Comparison of ENCODE assay signal across 11 cellular contexts in genomic region chr14:26765768-26766550, GRCh38.
DNase-seq lines count a peak whose midpoint lies in the region; ATAC-seq, FAIRE-seq and TF ChIP-seq lines count a peak whose summit lies in the region.
"Had no signal": no experiment of that assay in that cellular context is flagged by ENCODE, and none has a peak within 500 bp of the region (broad histone marks: within the 10 kb centered on the region; RNA-seq: fewer than 3 reads in every experiment).

No MANE protein-coding gene starts in this region.

- no peaks in the 10 kb centered on the region for H3K4me1 Mint-ChIP-seq in activated CD4-positive, alpha-beta memory T cell treated with anti-CD3 and anti-CD28 coated beads for 36 hours (ENCODE audit: low read depth)
- H3K4me1 Mint-ChIP-seq: central memory CD8-positive, alpha-beta T cell had no signal

- DNase-seq in Right ventricle myocardium inferior (ENCODE audit: missing footprints) (peak; percentile 28), cardiac septum (ENCODE audit: low spot score) (no peak), colonic mucosa (peak; percentile 30), lung microvascular endothelial cell (ENCODE audit: low read depth in 2 of 2) (peak; percentile 25 to 51), esophagus muscularis mucosa (ENCODE audit: extremely low spot score) (no peak), GM12892 (ENCODE audit: insufficient read length) (no peak)
- no peak for DNase-seq in activated CD4-positive, alpha-beta memory T cell treated with anti-CD3 and anti-CD28 coated beads for 36 hours
- DNase-seq: NCI-H2029 treated with DMSO at 0.1 percent for 48 hours had no signal

- no peak for TF ChIP-seq EP300 in esophagus muscularis mucosa (IDR thresholded peaks at IDR 0.05)

- no peak overlapping the region for H3K4me3 ChIP-seq in colonic mucosa
- H3K4me3 ChIP-seq in esophagus muscularis mucosa, result no peak overlapping the region
- H3K4me3 ChIP-seq: BLaER1 had no signal

- TF ChIP-seq CTCF in colonic mucosa (IDR thresholded peaks at IDR 0.05) (no peak), esophagus muscularis mucosa (IDR thresholded peaks at IDR 0.05) (no peak)

- WGBS in esophagus muscularis mucosa, result 30% methylated on average over 2 of the region's 2 CpGs

- CTCF ChIA-PET in activated CD4-positive, alpha-beta memory T cell treated with anti-CD3 and anti-CD28 coated beads for 36 hours (lab: Charles Lee), result no interaction called here

- no peak for FAIRE-seq in GM12892 (lab: Jason Lieb, UNC)

- H3K36me3 ChIP-seq in colonic mucosa (no peaks in the 10 kb centered on the region), esophagus muscularis mucosa (no peaks in the 10 kb centered on the region)
- H3K36me3 ChIP-seq: BLaER1 had no signal

- intact Hi-C loops in Right ventricle myocardium inferior (cut with DNase I) (no loop called here), cardiac septum (cut with DNase I) (no loop called here), colonic mucosa (cut with DNase I) (no loop called here), esophagus muscularis mucosa (cut with DNase I) (no loop called here)
- intact Hi-C loops in activated CD4-positive, alpha-beta memory T cell treated with anti-CD3 and anti-CD28 coated beads for 36 hours (cut with micrococcal nuclease), result no loop called here

- H3K4me3 Mint-ChIP-seq in activated CD4-positive, alpha-beta memory T cell treated with anti-CD3 and anti-CD28 coated beads for 36 hours, result no peak overlapping the region
- H3K4me3 Mint-ChIP-seq: central memory CD8-positive, alpha-beta T cell had no signal

- H3K27ac ChIP-seq in colonic mucosa (no peak overlapping the region), esophagus muscularis mucosa (replicated peaks in 1 of 4) (peak overlapping the region in 1 of 4 donors; percentile 31)
- H3K27ac ChIP-seq: BLaER1 had no signal

- H3K27me3 Mint-ChIP-seq in activated CD4-positive, alpha-beta memory T cell treated with anti-CD3 and anti-CD28 coated beads for 36 hours, result no peaks in the 10 kb centered on the region
- H3K27me3 Mint-ChIP-seq: central memory CD8-positive, alpha-beta T cell had no signal

- peaks cover 24% of the 10 kb centered on the region for H3K9me3 Mint-ChIP-seq in activated CD4-positive, alpha-beta memory T cell treated with anti-CD3 and anti-CD28 coated beads for 36 hours

- no peaks in the 10 kb centered on the region for H3K36me3 Mint-ChIP-seq in activated CD4-positive, alpha-beta memory T cell treated with anti-CD3 and anti-CD28 coated beads for 36 hours

- H3K9ac ChIP-seq in colonic mucosa (ENCODE audit: low read depth in 2 of 2, low read length in 2 of 2), result no peak overlapping the region
- H3K9ac ChIP-seq: BLaER1 had no signal

- no peaks in the 10 kb centered on the region for H3K4me1 ChIP-seq in colonic mucosa
- H3K4me1 ChIP-seq in esophagus muscularis mucosa, result peaks cover 0 to 14% (median 9%) of the 10 kb centered on the region in 4 donors
- H3K4me1 ChIP-seq: BLaER1 had no signal

- H3K27me3 ChIP-seq in colonic mucosa (no peaks in the 10 kb centered on the region), esophagus muscularis mucosa (no peaks in the 10 kb centered on the region)
- H3K27me3 ChIP-seq: BLaER1 had no signal

- TF ChIP-seq POLR2A in esophagus muscularis mucosa (IDR thresholded peaks at IDR 0.05; ENCODE audit: low read depth) (no peak), GM12892 (IDR thresholded peaks at IDR 0.05; ENCODE audit: low read depth, low read length) (no peak)

- no peak overlapping the region for H3K27ac Mint-ChIP-seq in activated CD4-positive, alpha-beta memory T cell treated with anti-CD3 and anti-CD28 coated beads for 36 hours

- H3K9me3 ChIP-seq in colonic mucosa (no peaks in the 10 kb centered on the region), esophagus muscularis mucosa (no peaks in the 10 kb centered on the region)
- H3K9me3 ChIP-seq: BLaER1 had no signal

- ATAC-seq in Right ventricle myocardium inferior, result peak; percentile 92
- ATAC-seq in HG02870 (IDR thresholded peaks at IDR 0.05; ENCODE audit: unreplicated experiment), result no peak

- POLR2A ChIA-PET in activated CD4-positive, alpha-beta memory T cell treated with anti-CD3 and anti-CD28 coated beads for 36 hours (lab: Charles Lee), result no interaction called here

Comparison
In these comparisons a context has a peak if more than half of its experiments do, and no peak if none do; other contexts are left out.
1. DNase-seq: peak in Right ventricle myocardium inferior (single experiment), colonic mucosa (single experiment) and lung microvascular endothelial cell (2 of 2); none in cardiac septum (single experiment), activated CD4-positive, alpha-beta memory T cell treated with anti-CD3 and anti-CD28 coated beads for 36 hours (single experiment), esophagus muscularis mucosa (single experiment) and GM12892 (single experiment).